Comparison of ENCODE assay signal across 8 cellular contexts in genomic region chr10:62081322-62081945, GRCh38.
A peak's percentile ranks its signal among the peaks of the same experiment; 100 is the strongest.
DNase-seq lines count a peak whose midpoint lies in the region; ATAC-seq and TF ChIP-seq lines count a peak whose summit lies in the region.
"Had no signal": no experiment of that assay in that cellular context is flagged by ENCODE, and none has a peak within 500 bp of the region (broad histone marks: within the 10 kb centered on the region; RNA-seq: fewer than 3 reads in every experiment).

No MANE protein-coding gene starts in this region.

- no peak overlapping the region for H3K4me3 ChIP-seq in CD8-positive, alpha-beta memory T cell (ENCODE audit: low read length)
- H3K4me3 ChIP-seq in brain microvascular endothelial cell (ENCODE audit: low read depth, low read length) = no peak overlapping the region

- peaks cover 5% of the 10 kb centered on the region for H3K36me3 ChIP-seq in CD8-positive, alpha-beta memory T cell (ENCODE audit: insufficient read depth, low read length)
- H3K36me3 ChIP-seq in brain microvascular endothelial cell (replicated peaks) = peaks cover 16% of the 10 kb centered on the region

- TF ChIP-seq CTCF in brain microvascular endothelial cell (IDR thresholded peaks at IDR 0.05; ENCODE audit: low read depth, low read length, missing control alignments) (no peak), osteocyte (IDR thresholded peaks at IDR 0.05) (no peak)

- no peak for DNase-seq in CD8-positive, alpha-beta memory T cell
- DNase-seq in KBM-7 (peak; percentile 20), brain microvascular endothelial cell (no peak), osteocyte (ENCODE audit: extremely low spot score, unreplicated experiment) (no peak), DMS153 (lab: John Stamatoyannopoulos, UW) (no peak), LoVo (ENCODE audit: low spot score) (no peak)
- DNase-seq: amygdala had no signal

- H3K9me3 Mint-ChIP-seq in CD8-positive, alpha-beta memory T cell = no peaks in the 10 kb centered on the region
- H3K9me3 Mint-ChIP-seq in osteocyte (ENCODE audit: unreplicated experiment) = no peaks in the 10 kb centered on the region

- POLR2A ChIA-PET in CD8-positive, alpha-beta memory T cell (lab: Charles Lee) = no interaction called here

- H3K4me1 ChIP-seq in CD8-positive, alpha-beta memory T cell (ENCODE audit: insufficient read depth, low read length) = peaks cover 44% of the 10 kb centered on the region

- CTCF ChIA-PET in CD8-positive, alpha-beta memory T cell (lab: Charles Lee) = no interaction called here

- H3K27ac Mint-ChIP-seq in CD8-positive, alpha-beta memory T cell = peak overlapping the region in 5 of 8 donors; percentile 40 to 94 (median 63)
- H3K27ac Mint-ChIP-seq in osteocyte (ENCODE audit: unreplicated experiment) = peak overlapping the region; percentile 96

- H3K27ac ChIP-seq in CD8-positive, alpha-beta memory T cell (ENCODE audit: low read depth, low read length) = no peak overlapping the region
- H3K27ac ChIP-seq in brain microvascular endothelial cell = peak overlapping the region; percentile 96

- ATAC-seq in HG03439 (IDR thresholded peaks at IDR 0.05; ENCODE audit: unreplicated experiment) = no peak

- peak overlapping the region in 1 of 7 donors; percentile 13 for H3K4me3 Mint-ChIP-seq in CD8-positive, alpha-beta memory T cell
- H3K4me3 Mint-ChIP-seq in osteocyte (ENCODE audit: unreplicated experiment) = peak overlapping the region; percentile 20

- no peaks in the 10 kb centered on the region for H3K9me3 ChIP-seq in CD8-positive, alpha-beta memory T cell (ENCODE audit: low read length)

- in situ Hi-C loops in KBM-7 (cut with MboI; ENCODE audit: low pct_unique_long_range_greater_than_20kb, low sequenced_read_pairs) = no loop called here
- in situ Hi-C loops in brain microvascular endothelial cell (cut with HindIII; ENCODE audit: low pct_ligation_motif_present, low sequenced_read_pairs) = loop anchor here (25.0 kb wide), 1 partner anchor 156 kb away; no protein-coding TSS in a partner anchor

- no peaks in the 10 kb centered on the region for H3K27me3 ChIP-seq in CD8-positive, alpha-beta memory T cell (ENCODE audit: insufficient read depth, low read length, poor library complexity, severe bottlenecking)
- no peaks in the 10 kb centered on the region for H3K27me3 ChIP-seq in brain microvascular endothelial cell (replicated peaks)

- H3K27me3 Mint-ChIP-seq in CD8-positive, alpha-beta memory T cell = no peaks in the 10 kb centered on the region
- H3K27me3 Mint-ChIP-seq in osteocyte (ENCODE audit: unreplicated experiment) = no peaks in the 10 kb centered on the region

- H3K36me3 Mint-ChIP-seq in CD8-positive, alpha-beta memory T cell = peaks cover 9 to 49% (median 28%) of the 10 kb centered on the region in 3 donors
- H3K36me3 Mint-ChIP-seq in osteocyte (ENCODE audit: unreplicated experiment) = peaks cover 27% of the 10 kb centered on the region

- peaks cover 65 to 84% (median 83%) of the 10 kb centered on the region in 3 donors for H3K4me1 Mint-ChIP-seq in CD8-positive, alpha-beta memory T cell
- H3K4me1 Mint-ChIP-seq in osteocyte (ENCODE audit: unreplicated experiment) = peaks cover 86% of the 10 kb centered on the region
